In genomic region chr16:4624827-4625616, GRCh38 we compare ENCODE assay signal across 1 cellular context.
TF ChIP-seq lines count a peak whose summit lies in the region.

No MANE protein-coding gene starts in this region.

TF ChIP-seq in GM12878, 131 proteins besides CTCF, POLR2A, EP300 and RAD21 (continued from another document and continues in another):
- TF ChIP-seq BCL3 (IDR thresholded peaks at IDR 0.05; ENCODE audit: borderline replicate concordance, insufficient read depth, low read depth, low read length, poor library complexity, severe bottlenecking) (peak; percentile 65), MEF2B (IDR thresholded peaks at IDR 0.05; ENCODE audit: partially characterized antibody, poor library complexity, severe bottlenecking) (no peak), CHD1 (IDR thresholded peaks at IDR 0.05; ENCODE audit: low read depth, low read length) (no peak), IKZF2 (IDR thresholded peaks at IDR 0.05) (peak; percentile 23 to 41; a peak in 2 of 4 replicates), BACH1 (IDR thresholded peaks at IDR 0.05; ENCODE audit: borderline replicate concordance) (peak; percentile 49), MLLT1 (IDR thresholded peaks at IDR 0.05) (0 out of 2 replicates have a peak, but pooled peaks have one; percentile 52), POLR2AphosphoS5 (IDR thresholded peaks at IDR 0.05; ENCODE audit: low read length) (peak; percentile 60; the same call in 1 of the 2 replicates), IKZF1 (conservative IDR thresholded peaks at IDR 0.05) (peak; percentile 76), TCF12 (IDR thresholded peaks at IDR 0.05; ENCODE audit: low read depth, low read length) (no peak), NR2F1 (conservative IDR thresholded peaks at IDR 0.05) (peak; percentile 88), TCF7 (IDR thresholded peaks at IDR 0.05; ENCODE audit: borderline replicate concordance) (no peak), MAX (IDR thresholded peaks at IDR 0.05; ENCODE audit: low read depth, low read length) (0 out of 2 replicates have a peak, but pooled peaks have one; percentile 35), NBN (IDR thresholded peaks at IDR 0.05) (peak; percentile 49; the same call in 1 of the 2 replicates), RELA (IDR thresholded peaks at IDR 0.05; ENCODE audit: borderline replicate concordance, partially characterized antibody) (no peak), ZZZ3 (IDR thresholded peaks at IDR 0.05; ENCODE audit: control insufficient read depth, insufficient read length, low read depth) (no peak), E2F4 (IDR thresholded peaks at IDR 0.05; ENCODE audit: low read depth, low read length) (no peak), WRNIP1 (IDR thresholded peaks at IDR 0.05; ENCODE audit: borderline replicate concordance, low read depth, low read length) (no peak), HDAC6 (IDR thresholded peaks at IDR 0.05; ENCODE audit: unreplicated experiment) (no peak), PBX3 (IDR thresholded peaks at IDR 0.05; ENCODE audit: insufficient replicate concordance, low read depth, low read length) (no peak), DPF2 (IDR thresholded peaks at IDR 0.05) (peak; percentile 86), PAX5 (IDR thresholded peaks at IDR 0.05; ENCODE audit: borderline replicate concordance, low read depth, low read length) (no peak), E2F8 (IDR thresholded peaks at IDR 0.05; ENCODE audit: low read depth, partially characterized antibody) (no peak), BCLAF1 (IDR thresholded peaks at IDR 0.05) (no peak), NFYA (IDR thresholded peaks at IDR 0.05; ENCODE audit: borderline replicate concordance, low read depth, low read length) (no peak), REST (IDR thresholded peaks at IDR 0.05; ENCODE audit: low read depth, low read length) (no peak), ZNF622 (IDR thresholded peaks at IDR 0.05) (no peak), SUPT20H (IDR thresholded peaks at IDR 0.05; ENCODE audit: borderline replicate concordance, control insufficient read depth, low read depth, low read length) (no peak), MTA2 (IDR thresholded peaks at IDR 0.05; ENCODE audit: low read depth) (0 out of 2 replicates have a peak, but pooled peaks have one; percentile 22), TCF3 (IDR thresholded peaks at IDR 0.05; ENCODE audit: borderline replicate concordance, insufficient read depth, low read depth, low read length) (0 out of 2 replicates have a peak, but pooled peaks have one; percentile 15), NRF1 (conservative IDR thresholded peaks at IDR 0.05; ENCODE audit: low read depth, low read length) (0 out of 2 replicates have a peak, but pooled peaks have one; percentile 3), CBFB (IDR thresholded peaks at IDR 0.05; ENCODE audit: low read depth) (no peak; the same call in 1 of the 2 replicates), ZBTB11 (CRISPR knock-in tag; IDR thresholded peaks at IDR 0.05) (no peak), PML (IDR thresholded peaks at IDR 0.05; ENCODE audit: low read length) (0 out of 2 replicates have a peak, but pooled peaks have one; percentile 32), STAT1 (conservative IDR thresholded peaks at IDR 0.05) (0 out of 2 replicates have a peak, but pooled peaks have one; percentile 14), POU2F2 (IDR thresholded peaks at IDR 0.05; ENCODE audit: borderline replicate concordance, low read depth, low read length) (peak; percentile 72; the same call in 2 of the 3 replicates), BHLHE40 (IDR thresholded peaks at IDR 0.05; ENCODE audit: borderline replicate concordance in 1 of 2, low read depth in 2 of 2, low read length in 1 of 2) (no peak), POLR2AphosphoS2 (IDR thresholded peaks at IDR 0.05; ENCODE audit: low read depth, low read length) (no peak), NKRF (conservative IDR thresholded peaks at IDR 0.05) (peak; percentile 93), SREBF1 (IDR thresholded peaks at IDR 0.05; ENCODE audit: low read length) (no peak)
